In genomic region chr16:68786685-68787418, GRCh38 we compare ENCODE assay signal across 10 cellular contexts. TPM values are rescaled to one million over a fixed set of nuclear protein-coding genes. Genes with fewer than 3 reads are reported as not detected.
A peak's percentile ranks its signal among the peaks of the same experiment; 100 is the strongest.
DNase-seq lines count a peak whose midpoint lies in the region; ATAC-seq and TF ChIP-seq lines count a peak whose summit lies in the region.
"Had no signal": no experiment of that assay in that cellular context is flagged by ENCODE, and none has a peak within 500 bp of the region (broad histone marks: within the 10 kb centered on the region; RNA-seq: fewer than 3 reads in every experiment).

No MANE protein-coding gene starts in this region.

- H3K4me1 ChIP-seq in GM23248 (ENCODE audit: insufficient read depth): peaks cover 12% of the 10 kb centered on the region

- no peak overlapping the region for H3K4me3 ChIP-seq in GM23248
- no peak overlapping the region for H3K4me3 ChIP-seq in fibroblast of pulmonary artery (replicated peaks; ENCODE audit: low read depth, low read length)

- no peak overlapping the region for H3K9ac ChIP-seq in GM23248

- WGBS in GM23248 (ENCODE audit: low coverage in 1 of 2, low lambda C conversion rate in 2 of 2, missing lambda C conversion rate in 2 of 2), 2 experiments: 27 to 30% methylated on average over 7 of the region's 7 CpGs

- ATAC-seq in GM19023 (IDR thresholded peaks at IDR 0.05; ENCODE audit: unreplicated experiment): no peak
- no peak for ATAC-seq in activated CD8-positive, alpha-beta memory T cell treated with anti-CD3 and anti-CD28 coated beads, Interleukin-2, amount 10 ng/mL, durations not matched to agents 7 days and 5 days
- ATAC-seq: T-helper 17 cell had no signal

- POLR2A ChIA-PET in activated CD4-positive, alpha-beta T cell treated with anti-CD3 and anti-CD28 coated beads, Interleukin-2, amount 10 ng/mL, durations not matched to agents 7 days and 5 days (lab: Charles Lee): no interaction called here

- CTCF ChIA-PET in activated CD4-positive, alpha-beta T cell treated with anti-CD3 and anti-CD28 coated beads, Interleukin-2, amount 10 ng/mL, durations not matched to agents 7 days and 5 days (lab: Charles Lee): interaction anchor here (0.6 to 1.7 kb wide), 2 partner anchors 10 to 155 kb away, joined by 3 read pairs; no protein-coding TSS in a partner anchor
- CTCF ChIA-PET in activated CD8-positive, alpha-beta memory T cell treated with anti-CD3 and anti-CD28 coated beads, Interleukin-2, amount 10 ng/mL, durations not matched to agents 7 days and 5 days (lab: Charles Lee): no interaction called here

- no peaks in the 10 kb centered on the region for H3K9me2 ChIP-seq in GM23248 (ENCODE audit: insufficient read depth)

- no peak overlapping the region for H2AFZ ChIP-seq in GM23248

- H3K27ac Mint-ChIP-seq in activated CD4-positive, alpha-beta T cell treated with anti-CD3 and anti-CD28 coated beads, Interleukin-2, amount 10 ng/mL, durations not matched to agents 7 days and 5 days: no peak overlapping the region
- no peak overlapping the region for H3K27ac Mint-ChIP-seq in activated CD8-positive, alpha-beta memory T cell treated with anti-CD3 and anti-CD28 coated beads, Interleukin-2, amount 10 ng/mL, durations not matched to agents 7 days and 5 days
- H3K27ac Mint-ChIP-seq: memory B cell, T-helper 17 cell had no signal

- no peaks in the 10 kb centered on the region for H3K79me2 ChIP-seq in GM23248 (ENCODE audit: insufficient read depth)

- H3K4me1 Mint-ChIP-seq in activated CD4-positive, alpha-beta T cell treated with anti-CD3 and anti-CD28 coated beads, Interleukin-2, amount 10 ng/mL, durations not matched to agents 7 days and 5 days: peaks cover 4% of the 10 kb centered on the region
- peaks cover 7% of the 10 kb centered on the region for H3K4me1 Mint-ChIP-seq in activated CD8-positive, alpha-beta memory T cell treated with anti-CD3 and anti-CD28 coated beads, Interleukin-2, amount 10 ng/mL, durations not matched to agents 7 days and 5 days

- H3F3A ChIP-seq in GM23248 (ENCODE audit: insufficient read depth): 0 out of 2 replicates have a peak, but pooled peaks cover 6% of the 10 kb centered on the region

- H3K27me3 Mint-ChIP-seq in activated CD4-positive, alpha-beta T cell treated with anti-CD3 and anti-CD28 coated beads, Interleukin-2, amount 10 ng/mL, durations not matched to agents 7 days and 5 days: peaks cover 9% of the 10 kb centered on the region
- H3K27me3 Mint-ChIP-seq in activated CD8-positive, alpha-beta memory T cell treated with anti-CD3 and anti-CD28 coated beads, Interleukin-2, amount 10 ng/mL, durations not matched to agents 7 days and 5 days: peaks cover 41% of the 10 kb centered on the region
- H3K27me3 Mint-ChIP-seq: memory B cell had no signal

- no peaks in the 10 kb centered on the region for H3K9me3 ChIP-seq in GM23248 (ENCODE audit: low read depth)

- in situ Hi-C loops in GM23248 (cut with MboI): no loop called here

- no peaks in the 10 kb centered on the region for H3K36me3 Mint-ChIP-seq in activated CD4-positive, alpha-beta T cell treated with anti-CD3 and anti-CD28 coated beads, Interleukin-2, amount 10 ng/mL, durations not matched to agents 7 days and 5 days (ENCODE audit: low read depth)
- H3K36me3 Mint-ChIP-seq in activated CD8-positive, alpha-beta memory T cell treated with anti-CD3 and anti-CD28 coated beads, Interleukin-2, amount 10 ng/mL, durations not matched to agents 7 days and 5 days: no peaks in the 10 kb centered on the region
- H3K36me3 Mint-ChIP-seq: memory B cell had no signal

- H3K36me3 ChIP-seq in GM23248 (ENCODE audit: low read depth): no peaks in the 10 kb centered on the region

- H3K9me3 Mint-ChIP-seq in activated CD4-positive, alpha-beta T cell treated with anti-CD3 and anti-CD28 coated beads, Interleukin-2, amount 10 ng/mL, durations not matched to agents 7 days and 5 days: no peaks in the 10 kb centered on the region
- no peaks in the 10 kb centered on the region for H3K9me3 Mint-ChIP-seq in activated CD8-positive, alpha-beta memory T cell treated with anti-CD3 and anti-CD28 coated beads, Interleukin-2, amount 10 ng/mL, durations not matched to agents 7 days and 5 days (ENCODE audit: low read depth)
- H3K9me3 Mint-ChIP-seq: memory B cell had no signal

- intact Hi-C loops in posterior cingulate gyrus (cut with DNase I): no loop called here

- DNase-seq in GM23248 (peak; percentile 30), NCI-H510A treated with DMSO at 0.1 percent for 48 hours (lab: John Stamatoyannopoulos, UW) (peak; percentile 78), fibroblast of pulmonary artery (ENCODE audit: low read depth) (peak; percentile 47), posterior cingulate gyrus (peak in 8 of 10 donors; percentile 52 to 96 (median 74)), Kasumi-1 (lab: John Stamatoyannopoulos, UW) (no peak)
- no peak for DNase-seq in activated CD4-positive, alpha-beta T cell treated with anti-CD3 and anti-CD28 coated beads, Interleukin-2, amount 10 ng/mL, durations not matched to agents 7 days and 5 days
- no peak for DNase-seq in activated CD8-positive, alpha-beta memory T cell treated with anti-CD3 and anti-CD28 coated beads, Interleukin-2, amount 10 ng/mL, durations not matched to agents 7 days and 5 days
- DNase-seq: T-helper 17 cell had no signal

- H4K20me1 ChIP-seq in GM23248 (ENCODE audit: insufficient read depth): no peaks in the 10 kb centered on the region

- no peak overlapping the region for H3K27ac ChIP-seq in GM23248

- no peak overlapping the region for H3K4me2 ChIP-seq in GM23248 (ENCODE audit: unreplicated experiment)

- no peak overlapping the region for H3K4me3 Mint-ChIP-seq in activated CD4-positive, alpha-beta T cell treated with anti-CD3 and anti-CD28 coated beads, Interleukin-2, amount 10 ng/mL, durations not matched to agents 7 days and 5 days
- H3K4me3 Mint-ChIP-seq in activated CD8-positive, alpha-beta memory T cell treated with anti-CD3 and anti-CD28 coated beads, Interleukin-2, amount 10 ng/mL, durations not matched to agents 7 days and 5 days: no peak overlapping the region
- H3K4me3 Mint-ChIP-seq: memory B cell, T-helper 17 cell had no signal

- H3K27me3 ChIP-seq in GM23248 (replicated peaks; ENCODE audit: insufficient read depth): peaks cover 34% of the 10 kb centered on the region

- no peak for TF ChIP-seq CTCF in fibroblast of pulmonary artery (IDR thresholded peaks at IDR 0.05; ENCODE audit: low read length, missing control alignments)

RNA-seq across cellular contexts. Expression of gene CDH1, which starts 49.8 kb away (rescaled TPM):
- not detected in 2 replicates for total RNA-seq in GM23248 (2014; rRNA removed; shearing (Covaris generic))
- polyA plus RNA-seq in GM23248 (2016; fragmentation: Nextera tagmentation; extraction: Ambion mirVana): 0.04 TPM in 2 replicates
- total RNA-seq in activated CD4-positive, alpha-beta T cell treated with anti-CD3 and anti-CD28 coated beads, Interleukin-2, amount 10 ng/mL, durations not matched to agents 7 days and 5 days: under 1 TPM; 0.06 to 0.69 TPM
- under 1 TPM; 0.06 to 0.09 TPM for total RNA-seq in activated CD8-positive, alpha-beta memory T cell treated with anti-CD3 and anti-CD28 coated beads, Interleukin-2, amount 10 ng/mL, durations not matched to agents 7 days and 5 days

RNA-seq across cellular contexts. Expression of gene TANGO6, which starts 56.5 kb away (rescaled TPM):
- total RNA-seq in GM23248 (2014; rRNA removed; shearing (Covaris generic)): 12.8 and 17.6 TPM in 2 replicates
- polyA plus RNA-seq in GM23248 (2016; fragmentation: Nextera tagmentation; extraction: Ambion mirVana): 7.0 and 7.8 TPM in 2 replicates
- 10 to 100 TPM; 24.3 to 27.4 TPM for total RNA-seq in activated CD4-positive, alpha-beta T cell treated with anti-CD3 and anti-CD28 coated beads, Interleukin-2, amount 10 ng/mL, durations not matched to agents 7 days and 5 days
- total RNA-seq in activated CD8-positive, alpha-beta memory T cell treated with anti-CD3 and anti-CD28 coated beads, Interleukin-2, amount 10 ng/mL, durations not matched to agents 7 days and 5 days: 10 to 100 TPM; 20.2 to 22.3 TPM

Comparison
In these comparisons a context has a peak if more than half of its experiments do, and no peak if none do; other contexts are left out.
1. DNase-seq: peak in GM23248 (single experiment), NCI-H510A treated with DMSO at 0.1 percent for 48 hours (single experiment), fibroblast of pulmonary artery (single experiment) and posterior cingulate gyrus (8 of 10); none in Kasumi-1 (0 of 2), activated CD4-positive, alpha-beta T cell treated with anti-CD3 and anti-CD28 coated beads, Interleukin-2, amount 10 ng/mL, durations not matched to agents 7 days and 5 days (single experiment) and activated CD8-positive, alpha-beta memory T cell treated with anti-CD3 and anti-CD28 coated beads, Interleukin-2, amount 10 ng/mL, durations not matched to agents 7 days and 5 days (single experiment).